1 cellular context compared by ENCODE assay signal in the genomic region with DNA sequence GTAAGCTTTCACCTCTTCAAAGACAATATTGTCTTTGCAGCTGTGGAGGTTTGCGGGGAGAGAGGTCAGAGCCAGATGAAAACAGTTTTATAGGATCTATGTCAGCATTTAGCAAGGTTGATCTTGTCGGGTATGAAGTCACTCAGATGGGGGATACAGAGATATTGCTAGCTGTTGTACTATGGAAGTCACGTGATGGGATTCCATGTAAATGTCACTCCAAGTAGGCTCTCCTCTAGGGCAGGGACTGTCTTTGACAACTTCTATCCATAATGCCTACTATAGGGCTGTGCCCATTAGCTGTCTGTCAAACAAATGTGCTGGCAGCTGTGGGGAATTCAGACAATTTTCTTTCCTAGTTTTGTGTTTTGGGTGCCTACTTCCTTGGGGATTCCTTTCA.
A peak's percentile ranks its signal among the peaks of the same experiment; 100 is the strongest.
TF ChIP-seq lines count a peak whose summit lies in the region.

No MANE protein-coding gene starts in this region.

TF ChIP-seq in K562, 482 proteins besides CTCF, POLR2A, EP300 and RAD21:
- TF ChIP-seq, protein P1, sequence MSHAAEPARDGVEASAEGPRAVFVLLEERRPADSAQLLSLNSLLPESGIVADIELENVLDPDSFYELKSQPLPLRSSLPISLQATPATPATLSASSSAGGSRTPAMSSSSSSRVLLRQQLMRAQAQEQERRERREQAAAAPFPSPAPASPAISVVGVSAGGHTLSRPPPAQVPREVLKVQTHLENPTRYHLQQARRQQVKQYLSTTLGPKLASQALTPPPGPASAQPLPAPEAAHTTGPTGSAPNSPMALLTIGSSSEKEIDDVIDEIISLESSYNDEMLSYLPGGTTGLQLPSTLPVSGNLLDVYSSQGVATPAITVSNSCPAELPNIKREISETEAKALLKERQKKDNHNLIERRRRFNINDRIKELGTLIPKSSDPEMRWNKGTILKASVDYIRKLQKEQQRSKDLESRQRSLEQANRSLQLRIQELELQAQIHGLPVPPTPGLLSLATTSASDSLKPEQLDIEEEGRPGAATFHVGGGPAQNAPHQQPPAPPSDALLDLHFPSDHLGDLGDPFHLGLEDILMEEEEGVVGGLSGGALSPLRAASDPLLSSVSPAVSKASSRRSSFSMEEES (CRISPR knock-in tag; IDR thresholded peaks at IDR 0.05) = peak; percentile 93
- TF ChIP-seq STAT5A (IDR thresholded peaks at IDR 0.05; ENCODE audit: borderline replicate concordance, low read length) (no peak), SNIP1 (IDR thresholded peaks at IDR 0.05; ENCODE audit: low read depth) (no peak), MIER1 (IDR thresholded peaks at IDR 0.05; ENCODE audit: low read depth) (no peak), RAD51 (IDR thresholded peaks at IDR 0.05; ENCODE audit: borderline replicate concordance, low read depth) (peak; percentile 43; the same call in 1 of the 2 replicates), SAFB (IDR thresholded peaks at IDR 0.05; ENCODE audit: borderline replicate concordance, low read depth, low read length) (no peak), NELFE (IDR thresholded peaks at IDR 0.05; ENCODE audit: insufficient read depth, insufficient read length) (no peak), SMARCA5 (IDR thresholded peaks at IDR 0.05) (no peak), TCFL5 (CRISPR knock-in tag; conservative IDR thresholded peaks at IDR 0.05) (no peak), HDAC8 (tag; IDR thresholded peaks at IDR 0.05) (no peak), RBFOX2 (IDR thresholded peaks at IDR 0.05; ENCODE audit: low read depth, low read length) (no peak)
- TF ChIP-seq, protein P2, sequence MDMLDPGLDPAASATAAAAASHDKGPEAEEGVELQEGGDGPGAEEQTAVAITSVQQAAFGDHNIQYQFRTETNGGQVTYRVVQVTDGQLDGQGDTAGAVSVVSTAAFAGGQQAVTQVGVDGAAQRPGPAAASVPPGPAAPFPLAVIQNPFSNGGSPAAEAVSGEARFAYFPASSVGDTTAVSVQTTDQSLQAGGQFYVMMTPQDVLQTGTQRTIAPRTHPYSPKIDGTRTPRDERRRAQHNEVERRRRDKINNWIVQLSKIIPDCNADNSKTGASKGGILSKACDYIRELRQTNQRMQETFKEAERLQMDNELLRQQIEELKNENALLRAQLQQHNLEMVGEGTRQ (CRISPR knock-in tag; IDR thresholded peaks at IDR 0.05) = peak; percentile 54
